Comparison of ENCODE assay signal across 8 cellular contexts in the genomic region with DNA sequence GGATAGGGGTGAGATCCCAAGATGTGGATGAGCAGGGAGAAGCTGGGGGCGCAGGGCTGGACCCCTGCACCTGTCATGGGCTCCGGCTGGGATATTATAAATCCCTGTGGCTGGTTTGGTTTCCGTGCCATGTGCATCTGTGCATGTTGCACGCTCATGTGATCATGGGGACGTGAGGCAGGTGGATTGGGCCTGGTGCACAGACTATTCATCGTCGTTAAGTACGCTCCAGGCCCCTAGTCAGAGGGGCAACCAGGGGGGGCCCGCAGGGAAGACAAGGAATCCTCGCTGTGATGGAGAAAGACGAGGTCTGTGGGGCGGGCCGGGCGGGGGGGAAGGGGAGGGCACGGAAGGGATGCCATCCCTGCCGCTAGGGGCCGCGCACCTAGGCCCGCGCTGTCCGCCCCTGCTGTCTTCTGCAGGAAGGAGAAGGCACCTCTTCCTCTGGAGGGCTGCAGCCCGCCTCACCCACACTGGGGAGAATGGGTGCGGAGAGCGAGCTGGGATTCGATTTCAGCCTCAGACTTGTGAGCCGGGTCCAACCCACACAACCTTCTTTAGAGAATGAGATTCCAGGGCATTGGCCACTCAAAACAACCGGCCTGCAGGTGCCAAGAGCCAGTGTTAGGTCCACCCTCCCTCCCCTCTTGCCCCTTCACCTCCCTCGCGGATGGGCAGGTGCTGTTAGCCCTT. TPM values are rescaled to one million over a fixed set of nuclear protein-coding genes. Genes with fewer than 3 reads are reported as not detected.
DNase-seq lines count a peak whose midpoint lies in the region; ATAC-seq and TF ChIP-seq lines count a peak whose summit lies in the region.

No MANE protein-coding gene starts in this region.

- peak overlapping the region; percentile 84 for H3K4me3 Mint-ChIP-seq in progenitor cell of endocrine pancreas (ENCODE audit: low read depth)

- H3K27me3 Mint-ChIP-seq in progenitor cell of endocrine pancreas = peaks cover 72% of the 10 kb centered on the region

- H3K4me3 ChIP-seq in epithelial cell of proximal tubule (ENCODE audit: low read depth, low read length) = peak overlapping the region; percentile 57

- peaks cover 9% of the 10 kb centered on the region for H3K4me1 Mint-ChIP-seq in progenitor cell of endocrine pancreas (ENCODE audit: low read depth)

- H3K27ac Mint-ChIP-seq in progenitor cell of endocrine pancreas = no peak overlapping the region

- no peaks in the 10 kb centered on the region for H3K36me3 Mint-ChIP-seq in progenitor cell of endocrine pancreas (ENCODE audit: insufficient read depth)

- TF ChIP-seq CTCF in epithelial cell of proximal tubule (conservative IDR thresholded peaks at IDR 0.05; ENCODE audit: low read depth, low read length) (no peak), progenitor cell of endocrine pancreas (IDR thresholded peaks at IDR 0.05; ENCODE audit: unreplicated experiment) (peak; percentile 49)

- ATAC-seq in HG03432 (IDR thresholded peaks at IDR 0.05; ENCODE audit: unreplicated experiment) (no peak), HG03460 (IDR thresholded peaks at IDR 0.05; ENCODE audit: unreplicated experiment) (no peak), HG02885 (IDR thresholded peaks at IDR 0.05; ENCODE audit: poor library complexity, unreplicated experiment) (no peak)

- H3K9me3 Mint-ChIP-seq in progenitor cell of endocrine pancreas (ENCODE audit: low read depth) = no peaks in the 10 kb centered on the region

- DNase-seq in NCI-H82 (lab: John Stamatoyannopoulos, UW) = peak; percentile 76
- no peak for DNase-seq in NCI-H82 treated with DMSO at 0.1 percent for 48 hours (lab: John Stamatoyannopoulos, UW; ENCODE audit: unreplicated experiment)
- peak; percentile 50 for DNase-seq in SK-N-DZ (ENCODE audit: low spot score)
- no peak for DNase-seq in epithelial cell of proximal tubule (ENCODE audit: low read depth)
- no peak for DNase-seq in progenitor cell of endocrine pancreas (ENCODE audit: low spot score, unreplicated experiment)

RNA-seq across cellular contexts. Expression of gene LRP8, which starts 0.8 kb away (rescaled TPM):
- 12.7 and 13.1 TPM in 2 replicates for polyA plus RNA-seq in SK-N-DZ (2014; cell fraction: cytosol; rRNA removed)
- polyA plus RNA-seq in SK-N-DZ (2014; cell fraction: nucleus; rRNA removed) = 25.9 and 38.3 TPM in 2 replicates
- total RNA-seq in epithelial cell of proximal tubule (16.1 and 25.5 TPM in 2 replicates), progenitor cell of endocrine pancreas (4.4 and 5.2 TPM in 2 replicates)

Comparison
In these comparisons a context has a peak if more than half of its experiments do, and no peak if none do; other contexts are left out.
1. DNase-seq: peak in NCI-H82 (single experiment) and SK-N-DZ (single experiment); none in NCI-H82 treated with DMSO at 0.1 percent for 48 hours (single experiment), epithelial cell of proximal tubule (single experiment) and progenitor cell of endocrine pancreas (single experiment).